ENCODE assay signal across 1 cellular context in genomic region chr5:43120720-43121564, GRCh38.
TF ChIP-seq lines count a peak whose summit lies in the region.

A gene with protein sequence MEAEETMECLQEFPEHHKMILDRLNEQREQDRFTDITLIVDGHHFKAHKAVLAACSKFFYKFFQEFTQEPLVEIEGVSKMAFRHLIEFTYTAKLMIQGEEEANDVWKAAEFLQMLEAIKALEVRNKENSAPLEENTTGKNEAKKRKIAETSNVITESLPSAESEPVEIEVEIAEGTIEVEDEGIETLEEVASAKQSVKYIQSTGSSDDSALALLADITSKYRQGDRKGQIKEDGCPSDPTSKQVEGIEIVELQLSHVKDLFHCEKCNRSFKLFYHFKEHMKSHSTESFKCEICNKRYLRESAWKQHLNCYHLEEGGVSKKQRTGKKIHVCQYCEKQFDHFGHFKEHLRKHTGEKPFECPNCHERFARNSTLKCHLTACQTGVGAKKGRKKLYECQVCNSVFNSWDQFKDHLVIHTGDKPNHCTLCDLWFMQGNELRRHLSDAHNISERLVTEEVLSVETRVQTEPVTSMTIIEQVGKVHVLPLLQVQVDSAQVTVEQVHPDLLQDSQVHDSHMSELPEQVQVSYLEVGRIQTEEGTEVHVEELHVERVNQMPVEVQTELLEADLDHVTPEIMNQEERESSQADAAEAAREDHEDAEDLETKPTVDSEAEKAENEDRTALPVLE (plus strand): TSS chr5:43120914. CDS start chr5:43122054, 1,140 bp downstream.

TF ChIP-seq in HepG2, 621 proteins besides CTCF, POLR2A, EP300 and RAD21 (continued from another document and continues in another):
- TF ChIP-seq, protein P1, sequence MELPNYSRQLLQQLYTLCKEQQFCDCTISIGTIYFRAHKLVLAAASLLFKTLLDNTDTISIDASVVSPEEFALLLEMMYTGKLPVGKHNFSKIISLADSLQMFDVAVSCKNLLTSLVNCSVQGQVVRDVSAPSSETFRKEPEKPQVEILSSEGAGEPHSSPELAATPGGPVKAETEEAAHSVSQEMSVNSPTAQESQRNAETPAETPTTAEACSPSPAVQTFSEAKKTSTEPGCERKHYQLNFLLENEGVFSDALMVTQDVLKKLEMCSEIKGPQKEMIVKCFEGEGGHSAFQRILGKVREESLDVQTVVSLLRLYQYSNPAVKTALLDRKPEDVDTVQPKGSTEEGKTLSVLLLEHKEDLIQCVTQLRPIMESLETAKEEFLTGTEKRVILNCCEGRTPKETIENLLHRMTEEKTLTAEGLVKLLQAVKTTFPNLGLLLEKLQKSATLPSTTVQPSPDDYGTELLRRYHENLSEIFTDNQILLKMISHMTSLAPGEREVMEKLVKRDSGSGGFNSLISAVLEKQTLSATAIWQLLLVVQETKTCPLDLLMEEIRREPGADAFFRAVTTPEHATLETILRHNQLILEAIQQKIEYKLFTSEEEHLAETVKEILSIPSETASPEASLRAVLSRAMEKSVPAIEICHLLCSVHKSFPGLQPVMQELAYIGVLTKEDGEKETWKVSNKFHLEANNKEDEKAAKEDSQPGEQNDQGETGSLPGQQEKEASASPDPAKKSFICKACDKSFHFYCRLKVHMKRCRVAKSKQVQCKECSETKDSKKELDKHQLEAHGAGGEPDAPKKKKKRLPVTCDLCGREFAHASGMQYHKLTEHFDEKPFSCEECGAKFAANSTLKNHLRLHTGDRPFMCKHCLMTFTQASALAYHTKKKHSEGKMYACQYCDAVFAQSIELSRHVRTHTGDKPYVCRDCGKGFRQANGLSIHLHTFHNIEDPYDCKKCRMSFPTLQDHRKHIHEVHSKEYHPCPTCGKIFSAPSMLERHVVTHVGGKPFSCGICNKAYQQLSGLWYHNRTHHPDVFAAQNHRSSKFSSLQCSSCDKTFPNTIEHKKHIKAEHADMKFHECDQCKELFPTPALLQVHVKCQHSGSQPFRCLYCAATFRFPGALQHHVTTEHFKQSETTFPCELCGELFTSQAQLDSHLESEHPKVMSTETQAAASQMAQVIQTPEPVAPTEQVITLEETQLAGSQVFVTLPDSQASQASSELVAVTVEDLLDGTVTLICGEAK (IDR thresholded peaks at IDR 0.05), result no peak
- TF ChIP-seq, protein P1 (CRISPR knock-in tag; IDR thresholded peaks at IDR 0.05), result peak; percentile 79
- TF ChIP-seq SRF (IDR thresholded peaks at IDR 0.05; ENCODE audit: low read depth, low read length) (no peak), ZNF274 (CRISPR knock-in tag; IDR thresholded peaks at IDR 0.05) (peak; percentile 91), ZNF20 (CRISPR knock-in tag; IDR thresholded peaks at IDR 0.05) (no peak), ZNF720 (CRISPR knock-in tag; IDR thresholded peaks at IDR 0.05) (no peak), TIGD3 (CRISPR knock-in tag; IDR thresholded peaks at IDR 0.05; ENCODE audit: borderline replicate concordance) (no peak), KMT2B (CRISPR knock-in tag; IDR thresholded peaks at IDR 0.05) (peak; percentile 80), ZNF564 (CRISPR knock-in tag; IDR thresholded peaks at IDR 0.05) (peak; percentile 80; the same call in 1 of the 2 replicates), ZSCAN12 (CRISPR knock-in tag; IDR thresholded peaks at IDR 0.05) (peak; percentile 88), HIVEP1 (CRISPR knock-in tag; IDR thresholded peaks at IDR 0.05) (peak; percentile 8; the same call in 1 of the 2 replicates), ZNF431 (CRISPR knock-in tag; IDR thresholded peaks at IDR 0.05; ENCODE audit: borderline replicate concordance, low read depth) (peak; percentile 76; the same call in 1 of the 2 replicates), SNAPC2 (CRISPR knock-in tag; IDR thresholded peaks at IDR 0.05) (peak; percentile 89), BORCS8-MEF2B (CRISPR knock-in tag; IDR thresholded peaks at IDR 0.05) (peak; percentile 94), REPIN1 (CRISPR knock-in tag; IDR thresholded peaks at IDR 0.05; ENCODE audit: borderline replicate concordance, low read depth) (peak; percentile 86), ISX (CRISPR knock-in tag; conservative IDR thresholded peaks at IDR 0.05) (peak; percentile 86; the same call in 1 of the 2 replicates), CBX5 (CRISPR knock-in tag; IDR thresholded peaks at IDR 0.05; ENCODE audit: borderline replicate concordance) (no peak; the same call in 1 of the 2 replicates), ZNF546 (CRISPR knock-in tag; conservative IDR thresholded peaks at IDR 0.05) (peak; percentile 86; the same call in 1 of the 2 replicates), NBN (conservative IDR thresholded peaks at IDR 0.05) (no peak), KLF9 (CRISPR knock-in tag; IDR thresholded peaks at IDR 0.05; ENCODE audit: low read depth) (peak; percentile 67; the same call in 1 of the 2 replicates), POGK (CRISPR knock-in tag; conservative IDR thresholded peaks at IDR 0.05) (peak; percentile 93), MAF1 (CRISPR knock-in tag; IDR thresholded peaks at IDR 0.05; ENCODE audit: borderline replicate concordance) (no peak), ZNF232 (CRISPR knock-in tag; IDR thresholded peaks at IDR 0.05; ENCODE audit: borderline replicate concordance) (peak; percentile 83), ZNF878 (CRISPR knock-in tag; IDR thresholded peaks at IDR 0.05) (peak; percentile 97), ZNF589 (CRISPR knock-in tag; conservative IDR thresholded peaks at IDR 0.05) (0 out of 2 replicates have a peak, but pooled peaks have one; percentile 79), KLF13 (CRISPR knock-in tag; IDR thresholded peaks at IDR 0.05) (peak; percentile 72; the same call in 1 of the 2 replicates)
- TF ChIP-seq, protein P2, sequence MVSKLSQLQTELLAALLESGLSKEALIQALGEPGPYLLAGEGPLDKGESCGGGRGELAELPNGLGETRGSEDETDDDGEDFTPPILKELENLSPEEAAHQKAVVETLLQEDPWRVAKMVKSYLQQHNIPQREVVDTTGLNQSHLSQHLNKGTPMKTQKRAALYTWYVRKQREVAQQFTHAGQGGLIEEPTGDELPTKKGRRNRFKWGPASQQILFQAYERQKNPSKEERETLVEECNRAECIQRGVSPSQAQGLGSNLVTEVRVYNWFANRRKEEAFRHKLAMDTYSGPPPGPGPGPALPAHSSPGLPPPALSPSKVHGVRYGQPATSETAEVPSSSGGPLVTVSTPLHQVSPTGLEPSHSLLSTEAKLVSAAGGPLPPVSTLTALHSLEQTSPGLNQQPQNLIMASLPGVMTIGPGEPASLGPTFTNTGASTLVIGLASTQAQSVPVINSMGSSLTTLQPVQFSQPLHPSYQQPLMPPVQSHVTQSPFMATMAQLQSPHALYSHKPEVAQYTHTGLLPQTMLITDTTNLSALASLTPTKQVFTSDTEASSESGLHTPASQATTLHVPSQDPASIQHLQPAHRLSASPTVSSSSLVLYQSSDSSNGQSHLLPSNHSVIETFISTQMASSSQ (IDR thresholded peaks at IDR 0.05; ENCODE audit: low read depth), result no peak
- TF ChIP-seq, protein P2 (CRISPR knock-in tag; IDR thresholded peaks at IDR 0.05; ENCODE audit: borderline replicate concordance), result peak; percentile 76
- TF ChIP-seq, protein P3, sequence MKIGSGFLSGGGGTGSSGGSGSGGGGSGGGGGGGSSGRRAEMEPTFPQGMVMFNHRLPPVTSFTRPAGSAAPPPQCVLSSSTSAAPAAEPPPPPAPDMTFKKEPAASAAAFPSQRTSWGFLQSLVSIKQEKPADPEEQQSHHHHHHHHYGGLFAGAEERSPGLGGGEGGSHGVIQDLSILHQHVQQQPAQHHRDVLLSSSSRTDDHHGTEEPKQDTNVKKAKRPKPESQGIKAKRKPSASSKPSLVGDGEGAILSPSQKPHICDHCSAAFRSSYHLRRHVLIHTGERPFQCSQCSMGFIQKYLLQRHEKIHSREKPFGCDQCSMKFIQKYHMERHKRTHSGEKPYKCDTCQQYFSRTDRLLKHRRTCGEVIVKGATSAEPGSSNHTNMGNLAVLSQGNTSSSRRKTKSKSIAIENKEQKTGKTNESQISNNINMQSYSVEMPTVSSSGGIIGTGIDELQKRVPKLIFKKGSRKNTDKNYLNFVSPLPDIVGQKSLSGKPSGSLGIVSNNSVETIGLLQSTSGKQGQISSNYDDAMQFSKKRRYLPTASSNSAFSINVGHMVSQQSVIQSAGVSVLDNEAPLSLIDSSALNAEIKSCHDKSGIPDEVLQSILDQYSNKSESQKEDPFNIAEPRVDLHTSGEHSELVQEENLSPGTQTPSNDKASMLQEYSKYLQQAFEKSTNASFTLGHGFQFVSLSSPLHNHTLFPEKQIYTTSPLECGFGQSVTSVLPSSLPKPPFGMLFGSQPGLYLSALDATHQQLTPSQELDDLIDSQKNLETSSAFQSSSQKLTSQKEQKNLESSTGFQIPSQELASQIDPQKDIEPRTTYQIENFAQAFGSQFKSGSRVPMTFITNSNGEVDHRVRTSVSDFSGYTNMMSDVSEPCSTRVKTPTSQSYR (CRISPR knock-in tag; IDR thresholded peaks at IDR 0.05; ENCODE audit: borderline replicate concordance), result peak; percentile 43; the same call in 1 of the 2 replicates
- TF ChIP-seq, protein P4, sequence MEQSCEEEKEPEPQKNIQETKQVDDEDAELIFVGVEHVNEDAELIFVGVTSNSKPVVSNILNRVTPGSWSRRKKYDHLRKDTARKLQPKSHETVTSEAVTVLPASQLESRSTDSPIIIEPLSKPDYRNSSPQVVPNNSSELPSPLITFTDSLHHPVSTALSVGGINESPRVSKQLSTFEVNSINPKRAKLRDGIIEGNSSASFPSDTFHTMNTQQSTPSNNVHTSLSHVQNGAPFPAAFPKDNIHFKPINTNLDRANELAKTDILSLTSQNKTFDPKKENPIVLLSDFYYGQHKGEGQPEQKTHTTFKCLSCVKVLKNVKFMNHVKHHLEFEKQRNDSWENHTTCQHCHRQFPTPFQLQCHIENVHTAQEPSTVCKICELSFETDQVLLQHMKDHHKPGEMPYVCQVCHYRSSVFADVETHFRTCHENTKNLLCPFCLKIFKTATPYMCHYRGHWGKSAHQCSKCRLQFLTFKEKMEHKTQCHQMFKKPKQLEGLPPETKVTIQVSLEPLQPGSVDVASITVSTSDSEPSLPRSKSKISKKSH (CRISPR knock-in tag; IDR thresholded peaks at IDR 0.05; ENCODE audit: borderline replicate concordance), result no peak; the same call in 1 of the 2 replicates
- TF ChIP-seq, protein P5, sequence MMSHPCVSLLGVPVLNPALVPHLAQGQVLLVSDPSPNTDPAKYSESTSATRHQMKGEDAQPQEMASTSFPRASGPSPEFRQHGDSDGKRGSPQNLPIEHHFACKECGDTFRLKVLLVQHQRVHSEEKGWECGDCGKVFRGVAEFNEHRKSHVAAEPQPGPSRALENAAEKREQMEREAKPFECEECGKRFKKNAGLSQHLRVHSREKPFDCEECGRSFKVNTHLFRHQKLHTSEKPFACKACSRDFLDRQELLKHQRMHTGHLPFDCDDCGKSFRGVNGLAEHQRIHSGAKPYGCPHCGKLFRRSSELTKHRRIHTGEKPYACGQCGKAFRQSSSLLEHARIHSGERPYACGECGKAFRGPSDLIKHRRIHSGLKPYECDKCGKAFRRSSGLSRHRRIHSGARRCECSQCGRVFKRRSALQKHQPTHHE (CRISPR knock-in tag; IDR thresholded peaks at IDR 0.05; ENCODE audit: borderline replicate concordance), result 0 out of 2 replicates have a peak, but pooled peaks have one; percentile 36
